18 cellular contexts compared by ENCODE assay signal in genomic region chr4:16067515-16067914, GRCh38. TPM values are rescaled to one million over a fixed set of nuclear protein-coding genes. Genes with fewer than 3 reads are reported as not detected.
DNase-seq lines count a peak whose midpoint lies in the region; ATAC-seq, FAIRE-seq and TF ChIP-seq lines count a peak whose summit lies in the region.
"Had no signal": no experiment of that assay in that cellular context is flagged by ENCODE, and none has a peak within 500 bp of the region (broad histone marks: within the 10 kb centered on the region; RNA-seq: fewer than 3 reads in every experiment).

No MANE protein-coding gene starts in this region.

- H3K4me1 Mint-ChIP-seq in astrocyte (ENCODE audit: low read depth, unreplicated experiment), result peaks cover 6% of the 10 kb centered on the region
- H3K4me1 Mint-ChIP-seq: stimulated activated memory B cell treated with anti-CD40 and anti-IgM and Interleukin-4, amounts not matched to agents 10 μg/mL and 1 μg/mL and 100 μg/mL, for 72 hours had no signal

- H3K27me3 Mint-ChIP-seq in astrocyte (ENCODE audit: low read depth, unreplicated experiment), result no peaks in the 10 kb centered on the region

- H3K79me2 ChIP-seq in astrocyte (ENCODE audit: insufficient read depth, low read length), result no peaks in the 10 kb centered on the region

- no peak overlapping the region for H3K14ac ChIP-seq in mesenchymal stem cell (ENCODE audit: low read length in 2 of 2)

- peak overlapping the region in 1 of 2 experiments; percentile 16 for H3K18ac ChIP-seq in mesenchymal stem cell (ENCODE audit: low read depth in 1 of 2, low read length in 2 of 2)

- H3K27ac Mint-ChIP-seq in astrocyte (ENCODE audit: unreplicated experiment), result peak overlapping the region; percentile 13
- H3K27ac Mint-ChIP-seq: activated CD4-positive, alpha-beta memory T cell treated with anti-CD3 and anti-CD28 coated beads, Interleukin-2, amount 10 ng/mL, durations not matched to agents 7 days and 5 days; stimulated activated memory B cell treated with anti-CD40 and anti-IgM and Interleukin-4, amounts not matched to agents 10 μg/mL and 1 μg/mL and 100 μg/mL, for 72 hours had no signal

- H2BK15ac ChIP-seq in mesenchymal stem cell (ENCODE audit: low read depth, poor library complexity, severe bottlenecking), result peak overlapping the region; percentile 34

- peaks cover 9% of the 10 kb centered on the region for H3K4me1 ChIP-seq in BLaER1
- no peaks in the 10 kb centered on the region for H3K4me1 ChIP-seq in astrocyte (ENCODE audit: insufficient read depth, low read length)
- H3K4me1 ChIP-seq in mesenchymal stem cell (ENCODE audit: control insufficient read depth, insufficient read depth, low read depth, low read length), result no peaks in the 10 kb centered on the region

- H3K27me3 ChIP-seq in BLaER1, result no peaks in the 10 kb centered on the region
- peaks cover 2% of the 10 kb centered on the region for H3K27me3 ChIP-seq in astrocyte (ENCODE audit: insufficient read depth, low read length)
- H3K27me3 ChIP-seq in mesenchymal stem cell (ENCODE audit: control insufficient read depth in 1 of 2, insufficient read depth in 1 of 2, low read length in 2 of 2), result peaks cover 0 to 33% of the 10 kb centered on the region in 2 experiments
- H3K27me3 ChIP-seq: cardiac muscle cell had no signal

- no peak for FAIRE-seq in astrocyte (lab: Jason Lieb, UNC)
- FAIRE-seq: GM12891, H54 had no signal

- no peak overlapping the region for H2AK5ac ChIP-seq in mesenchymal stem cell (ENCODE audit: low read length, severe bottlenecking)

- WGBS in mesenchymal stem cell, result 84% methylated on average over 12 of the region's 12 CpGs

- H4K20me1 ChIP-seq in BLaER1 (no peaks in the 10 kb centered on the region), astrocyte (ENCODE audit: insufficient read depth, low read length) (no peaks in the 10 kb centered on the region)

- no peaks in the 10 kb centered on the region for H3K79me1 ChIP-seq in mesenchymal stem cell (replicated peaks; ENCODE audit: low read length, poor library complexity, severe bottlenecking)

- H3K23ac ChIP-seq in mesenchymal stem cell (ENCODE audit: low read length in 2 of 2), result no peak overlapping the region

- peak; percentile 69 for DNase-seq in NCI-H146 (lab: John Stamatoyannopoulos, UW)
- peak; percentile 17 for DNase-seq in astrocyte (ENCODE audit: low read depth)
- no peak for DNase-seq in mesenchymal stem cell
- no peak for DNase-seq in iPS-NIHi7 (ENCODE audit: extremely low spot score)
- no peak for DNase-seq in GF-D8 (lab: John Stamatoyannopoulos, UW)
- DNase-seq: activated CD4-positive, alpha-beta memory T cell treated with anti-CD3 and anti-CD28 coated beads, Interleukin-2, amount 10 ng/mL, durations not matched to agents 7 days and 5 days; erythroblast; MV-4-11; NCI-H510A treated with DMSO at 0.1 percent for 48 hours; stimulated activated CD4-positive, alpha-beta T cell treated with anti-CD3 and anti-CD28 coated beads, Interleukin-2, amount 100 ng/mL, for 48 hours had no signal

- no peak overlapping the region for H4K8ac ChIP-seq in mesenchymal stem cell (ENCODE audit: low read length)

- TF ChIP-seq CTCF in astrocyte (IDR thresholded peaks at IDR 0.05; ENCODE audit: insufficient read depth, low read depth, low read length), result no peak

- H2AFZ ChIP-seq in astrocyte (ENCODE audit: low read depth, low read length), result peak overlapping the region; percentile 16
- H2AFZ ChIP-seq in mesenchymal stem cell (ENCODE audit: low read depth, low read length), result no peak overlapping the region

- H3K9ac ChIP-seq in BLaER1, result no peak overlapping the region
- H3K9ac ChIP-seq in astrocyte (ENCODE audit: low read length), result no peak overlapping the region
- H3K9ac ChIP-seq in mesenchymal stem cell (ENCODE audit: low read length), result no peak overlapping the region

- ATAC-seq in GM21529 (IDR thresholded peaks at IDR 0.05; ENCODE audit: unreplicated experiment) (no peak), GM21381 (IDR thresholded peaks at IDR 0.05; ENCODE audit: unreplicated experiment) (no peak)
- ATAC-seq: stimulated activated memory B cell treated with anti-CD40 and anti-IgM and Interleukin-4, amounts not matched to agents 10 μg/mL and 1 μg/mL and 100 μg/mL, for 72 hours had no signal

- H3K36me3 ChIP-seq in BLaER1 (no peaks in the 10 kb centered on the region), astrocyte (ENCODE audit: insufficient read depth, low read length) (no peaks in the 10 kb centered on the region), mesenchymal stem cell (ENCODE audit: control insufficient read depth in 1 of 2, insufficient read depth in 2 of 2, low read depth in 1 of 2, low read length in 2 of 2) (peaks cover 0 to 11% of the 10 kb centered on the region in 2 experiments)
- H3K36me3 ChIP-seq: cardiac muscle cell had no signal

- H3K4me3 ChIP-seq in BLaER1 (no peak overlapping the region), astrocyte (ENCODE audit: insufficient read depth, low read depth, low read length) (no peak overlapping the region), mesenchymal stem cell (ENCODE audit: insufficient read depth in 1 of 2, low read depth in 1 of 2, low read length in 2 of 2) (no peak overlapping the region)
- H3K4me3 ChIP-seq: cardiac muscle cell had no signal

- H2BK5ac ChIP-seq in mesenchymal stem cell (ENCODE audit: low read depth, low read length, poor library complexity, severe bottlenecking), result no peak overlapping the region

- H4K91ac ChIP-seq in mesenchymal stem cell (ENCODE audit: low read length), result no peak overlapping the region

- H3K36me3 Mint-ChIP-seq in astrocyte (ENCODE audit: low read depth, unreplicated experiment), result peaks cover 5% of the 10 kb centered on the region
- H3K36me3 Mint-ChIP-seq: stimulated activated memory B cell treated with anti-CD40 and anti-IgM and Interleukin-4, amounts not matched to agents 10 μg/mL and 1 μg/mL and 100 μg/mL, for 72 hours had no signal

- H3K4me2 ChIP-seq in BLaER1, result peak overlapping the region; percentile 17; the same call in 1 of the 2 replicates
- no peak overlapping the region for H3K4me2 ChIP-seq in astrocyte (ENCODE audit: low read length)
- H3K4me2 ChIP-seq in mesenchymal stem cell (ENCODE audit: low read length, poor library complexity, severe bottlenecking), result no peak overlapping the region

- H3K9me3 ChIP-seq in BLaER1 (peaks cover 3% of the 10 kb centered on the region; the same call in 1 of the 2 replicates), astrocyte (ENCODE audit: insufficient read depth, low read depth, low read length) (no peaks in the 10 kb centered on the region), mesenchymal stem cell (ENCODE audit: control insufficient read depth, low read length) (peaks cover 4% of the 10 kb centered on the region)

- H3K9me3 Mint-ChIP-seq in astrocyte (ENCODE audit: unreplicated experiment), result peaks cover 1% of the 10 kb centered on the region

- H3K27ac ChIP-seq in BLaER1, result no peak overlapping the region
- H3K27ac ChIP-seq in astrocyte (ENCODE audit: low read depth, low read length), result no peak overlapping the region
- no peak overlapping the region for H3K27ac ChIP-seq in mesenchymal stem cell (ENCODE audit: low read length, poor library complexity, severe bottlenecking)
- H3K27ac ChIP-seq: cardiac muscle cell had no signal

- no peak overlapping the region for H2BK120ac ChIP-seq in mesenchymal stem cell (ENCODE audit: low read depth, low read length)

- peak overlapping the region; percentile 38 to 51 for H2BK12ac ChIP-seq in mesenchymal stem cell (ENCODE audit: low read length in 2 of 2)

- no peak overlapping the region for H3K4ac ChIP-seq in mesenchymal stem cell (ENCODE audit: low read depth in 1 of 2, low read length in 2 of 2)

- H3K4me3 Mint-ChIP-seq in astrocyte (ENCODE audit: unreplicated experiment), result no peak overlapping the region
- H3K4me3 Mint-ChIP-seq: activated CD4-positive, alpha-beta memory T cell treated with anti-CD3 and anti-CD28 coated beads, Interleukin-2, amount 10 ng/mL, durations not matched to agents 7 days and 5 days; stimulated activated memory B cell treated with anti-CD40 and anti-IgM and Interleukin-4, amounts not matched to agents 10 μg/mL and 1 μg/mL and 100 μg/mL, for 72 hours had no signal

RNA-seq across cellular contexts. Expression of gene PROM1, which starts 16.3 kb away (rescaled TPM):
- total RNA-seq in astrocyte, result 34.5 and 38.0 TPM in 2 replicates
- polyA plus RNA-seq in mesenchymal stem cell (2013, experiment 1 of 2), result 2.3 TPM
- 2.2 TPM for polyA plus RNA-seq in mesenchymal stem cell (2013, experiment 2 of 2)
- total RNA-seq: activated CD4-positive, alpha-beta memory T cell treated with anti-CD3 and anti-CD28 coated beads, Interleukin-2, amount 10 ng/mL, durations not matched to agents 7 days and 5 days; T-helper 2 cell treated with Interferon-gamma antibody and Interleukin-4, amounts not matched to agents 100 ng/mL and 5 ng/mL, for 36 hours had no signal

Comparison
In these comparisons a context has a peak if more than half of its experiments do, and no peak if none do; other contexts are left out.
1. DNase-seq: peak in NCI-H146 (single experiment) and astrocyte (single experiment); none in mesenchymal stem cell (single experiment), iPS-NIHi7 (single experiment) and GF-D8 (single experiment).